ENCODE assay signal across 18 cellular contexts in the genomic region with DNA sequence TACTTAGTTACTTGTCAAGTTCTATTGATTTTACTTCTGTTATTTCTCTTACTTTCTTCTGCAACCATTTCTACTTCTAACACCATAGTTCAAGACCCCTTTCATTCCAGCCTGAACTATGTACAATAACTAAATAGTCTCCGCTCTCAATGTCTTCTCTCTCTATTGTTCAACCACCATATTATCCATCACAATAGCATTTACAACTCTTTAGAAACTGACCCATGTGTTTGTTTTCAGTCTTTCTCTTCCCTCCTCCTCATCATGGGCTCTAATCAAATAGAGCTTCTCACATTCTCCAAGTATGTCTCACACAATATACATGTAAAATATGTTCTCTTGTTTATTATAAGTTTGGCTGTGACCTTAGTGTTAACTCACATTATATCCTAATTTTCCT.
"Had no signal": no experiment of that assay in that cellular context is flagged by ENCODE, and none has a peak within 500 bp of the region (broad histone marks: within the 10 kb centered on the region; RNA-seq: fewer than 3 reads in every experiment).

No MANE protein-coding gene starts in this region.

- H3K27ac ChIP-seq: adrenal gland, colonic mucosa, heart left ventricle, spleen, thyroid gland had no signal

- H3K9ac ChIP-seq: neural progenitor cell had no signal

- H3K36me3 ChIP-seq: adrenal gland, colonic mucosa, neural progenitor cell, thyroid gland had no signal

- H3K27me3 ChIP-seq: adrenal gland, colonic mucosa, heart left ventricle, neural progenitor cell, spleen, thyroid gland had no signal

- H3K9me3 ChIP-seq: adrenal gland, colonic mucosa, thyroid gland had no signal

- ATAC-seq: heart left ventricle; naive thymus-derived CD4-positive, alpha-beta T cell; WTC11 had no signal

- FAIRE-seq: astrocyte had no signal

- H2AFZ ChIP-seq: neural progenitor cell had no signal

- DNase-seq: activated T-cell treated with anti-CD3 and anti-CD28 coated beads, Interleukin-2, amount 50 U/mL, for 1 hour; adrenal gland; colonic mucosa; endodermal cell; heart left ventricle; islet precursor cell; left colon; mesendoderm; naive thymus-derived CD4-positive, alpha-beta T cell; retina; spleen; stimulated activated CD4-positive, alpha-beta T cell treated with anti-CD3 and anti-CD28 coated beads, Interleukin-4, amount 100 ng/mL, for 1 hour; stimulated activated naive CD4-positive, alpha-beta T cell; T1000; thyroid gland had no signal

- H3K4me3 ChIP-seq: adrenal gland, colonic mucosa, heart left ventricle, neural progenitor cell, spleen, thyroid gland had no signal

- H3K4me2 ChIP-seq: neural progenitor cell had no signal

- H3K4me1 ChIP-seq: colonic mucosa, thyroid gland had no signal
